In the genomic region with DNA sequence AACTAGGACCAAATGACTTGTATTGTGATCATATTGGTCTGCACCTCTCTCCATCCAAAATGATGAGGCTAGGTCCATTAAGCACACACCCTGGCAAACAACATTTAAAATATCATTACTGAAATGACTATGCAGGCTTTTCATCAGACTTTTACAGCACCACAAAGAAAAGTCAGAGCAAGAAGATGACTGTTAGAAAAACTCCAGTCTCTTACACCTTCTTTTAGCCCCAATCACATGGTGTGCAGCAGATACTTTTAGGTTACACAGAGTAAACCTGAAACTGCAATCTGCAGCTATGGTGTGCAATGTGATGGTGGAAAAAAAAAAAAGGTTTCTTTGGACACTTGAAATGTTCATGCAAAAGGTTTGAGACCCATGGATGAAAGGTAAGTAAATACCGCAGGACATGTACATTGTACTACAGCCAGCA, we compare ENCODE assay signal across 11 cellular contexts. TPM values are rescaled to one million over a fixed set of nuclear protein-coding genes. Genes with fewer than 3 reads are reported as not detected.
A peak's percentile ranks its signal among the peaks of the same experiment; 100 is the strongest.
DNase-seq lines count a peak whose midpoint lies in the region; ATAC-seq, FAIRE-seq and TF ChIP-seq lines count a peak whose summit lies in the region.
"Had no signal": no experiment of that assay in that cellular context is flagged by ENCODE, and none has a peak within 500 bp of the region (broad histone marks: within the 10 kb centered on the region; RNA-seq: fewer than 3 reads in every experiment).

No MANE protein-coding gene starts in this region.

- no peak for TF ChIP-seq CTCF in GM20000 (IDR thresholded peaks at IDR 0.05; ENCODE audit: extremely low read depth, missing control alignments)

- H3K27ac Mint-ChIP-seq in activated T-helper 2 cell treated with anti-CD3 and anti-CD28 coated beads, Interferon-gamma antibody, Interleukin-2, Interleukin-4, amounts not matched to agents 10 μg/mL and 5 μg/mL and 100 μg/mL, durations not matched to agents 14 hours and 24 hours and 36 hours: peak overlapping the region; percentile 85

- WGBS in aorta, 2 donors: 73% methylated on average over 1 of the region's 1 CpG

- H3K27ac ChIP-seq in aorta (ENCODE audit: low read depth in 1 of 2, low read length in 2 of 2): no peak overlapping the region

- ATAC-seq in GM18511 (IDR thresholded peaks at IDR 0.05; ENCODE audit: unreplicated experiment): peak; percentile 79
- ATAC-seq in HG03108 (IDR thresholded peaks at IDR 0.05; ENCODE audit: unreplicated experiment): peak; percentile 74
- ATAC-seq in aorta (ENCODE audit: low FRiP score): no peak
- ATAC-seq in sciatic nerve: no peak

- no peaks in the 10 kb centered on the region for H3K36me3 Mint-ChIP-seq in activated T-helper 2 cell treated with anti-CD3 and anti-CD28 coated beads, Interferon-gamma antibody, Interleukin-2, Interleukin-4, amounts not matched to agents 10 μg/mL and 5 μg/mL and 100 μg/mL, durations not matched to agents 14 hours and 24 hours and 36 hours (ENCODE audit: low read depth)

- no peaks in the 10 kb centered on the region for H3K9me3 ChIP-seq in aorta (ENCODE audit: control insufficient read depth, low read length)
- H3K9me3 ChIP-seq: thyroid gland had no signal

- H3K4me3 ChIP-seq in aorta (ENCODE audit: low read length in 2 of 2): no peak overlapping the region
- H3K4me3 ChIP-seq: thyroid gland had no signal

- no peaks in the 10 kb centered on the region for H3K27me3 ChIP-seq in aorta (ENCODE audit: control insufficient read depth in 1 of 2, insufficient read depth in 2 of 2, low read length in 1 of 2)
- H3K27me3 ChIP-seq: thyroid gland had no signal

- no peak for FAIRE-seq in HTR-8/SVneo (lab: Jason Lieb, UNC)

- no peaks in the 10 kb centered on the region for H3K27me3 Mint-ChIP-seq in activated T-helper 2 cell treated with anti-CD3 and anti-CD28 coated beads, Interferon-gamma antibody, Interleukin-2, Interleukin-4, amounts not matched to agents 10 μg/mL and 5 μg/mL and 100 μg/mL, durations not matched to agents 14 hours and 24 hours and 36 hours (ENCODE audit: low read depth)

- peak; percentile 76 for DNase-seq in GM20000 (ENCODE audit: low spot score)
- DNase-seq in activated T-helper 2 cell treated with anti-CD3 and anti-CD28 coated beads, Interferon-gamma antibody, Interleukin-2, Interleukin-4, amounts not matched to agents 10 μg/mL and 5 μg/mL and 100 μg/mL, durations not matched to agents 14 hours and 24 hours and 36 hours (ENCODE audit: low spot score): no peak
- no peak for DNase-seq in NCI-H187 (lab: John Stamatoyannopoulos, UW)
- no peak for DNase-seq in aorta
- no peak for DNase-seq in sciatic nerve (ENCODE audit: low spot score)
- no peak for DNase-seq in HTR-8/SVneo (ENCODE audit: insufficient read length, low spot score)
- DNase-seq: cortex of kidney, NCI-H1694, thyroid gland had no signal

- H3K4me1 Mint-ChIP-seq in activated T-helper 2 cell treated with anti-CD3 and anti-CD28 coated beads, Interferon-gamma antibody, Interleukin-2, Interleukin-4, amounts not matched to agents 10 μg/mL and 5 μg/mL and 100 μg/mL, durations not matched to agents 14 hours and 24 hours and 36 hours (ENCODE audit: low read depth): peaks cover 50% of the 10 kb centered on the region

- no peaks in the 10 kb centered on the region for H3K4me1 ChIP-seq in aorta (ENCODE audit: control insufficient read depth in 1 of 2, insufficient read depth in 2 of 2, low read length in 2 of 2)

- H3K36me3 ChIP-seq in aorta (ENCODE audit: control insufficient read depth in 1 of 2, insufficient read depth in 2 of 2, low read length in 1 of 2): no peaks in the 10 kb centered on the region
- H3K36me3 ChIP-seq: thyroid gland had no signal

- H3K4me3 Mint-ChIP-seq in activated T-helper 2 cell treated with anti-CD3 and anti-CD28 coated beads, Interferon-gamma antibody, Interleukin-2, Interleukin-4, amounts not matched to agents 10 μg/mL and 5 μg/mL and 100 μg/mL, durations not matched to agents 14 hours and 24 hours and 36 hours (ENCODE audit: low read depth): no peak overlapping the region

- no peaks in the 10 kb centered on the region for H3K9me3 Mint-ChIP-seq in activated T-helper 2 cell treated with anti-CD3 and anti-CD28 coated beads, Interferon-gamma antibody, Interleukin-2, Interleukin-4, amounts not matched to agents 10 μg/mL and 5 μg/mL and 100 μg/mL, durations not matched to agents 14 hours and 24 hours and 36 hours

- intact Hi-C loops in activated T-helper 2 cell treated with anti-CD3 and anti-CD28 coated beads, Interferon-gamma antibody, Interleukin-2, Interleukin-4, amounts not matched to agents 10 μg/mL and 5 μg/mL and 100 μg/mL, durations not matched to agents 14 hours and 24 hours and 36 hours (cut with micrococcal nuclease): loop anchor here (1.0 to 10.0 kb wide), 7 partner anchors 54 to 983 kb away; no protein-coding TSS in a partner anchor
- intact Hi-C loops in aorta (cut with DNase I): loop anchor here in 1 of 2 donors (10.0 kb wide), 1 partner anchor 119 kb away; no protein-coding TSS in a partner anchor
- intact Hi-C loops in sciatic nerve (cut with DNase I): loop anchor here (5.0 kb wide), 1 partner anchor 722 kb away; no protein-coding TSS in a partner anchor

RNA-seq across cellular contexts. Expression of gene POLI, which starts 5.4 kb away (rescaled TPM):
- 11.8 and 14.1 TPM in 2 replicates for total RNA-seq in activated T-helper 2 cell treated with anti-CD3 and anti-CD28 coated beads, Interferon-gamma antibody, Interleukin-2, Interleukin-4, amounts not matched to agents 10 μg/mL and 5 μg/mL and 100 μg/mL, durations not matched to agents 14 hours and 24 hours and 36 hours
- 10 to 100 TPM; 31.6 to 45.6 TPM for total RNA-seq in aorta
- polyA plus RNA-seq in aorta: 10 to 100 TPM; 14.4 to 33.9 TPM
- 58.3 TPM for total RNA-seq in sciatic nerve

RNA-seq across cellular contexts. Expression of gene MBD2, which starts 39.5 kb away (rescaled TPM):
- total RNA-seq in activated T-helper 2 cell treated with anti-CD3 and anti-CD28 coated beads, Interferon-gamma antibody, Interleukin-2, Interleukin-4, amounts not matched to agents 10 μg/mL and 5 μg/mL and 100 μg/mL, durations not matched to agents 14 hours and 24 hours and 36 hours: 165 and 196 TPM in 2 replicates
- total RNA-seq in aorta: 10 to 100 TPM; 74.3 to 92.6 TPM
- 10 to 100 TPM; 34.9 to 70.5 TPM for polyA plus RNA-seq in aorta
- total RNA-seq in sciatic nerve: 86.8 TPM

Comparison
In these comparisons a context has a peak if more than half of its experiments do, and no peak if none do; other contexts are left out.
1. ATAC-seq: peak in GM18511 (single experiment) and HG03108 (single experiment); none in aorta (single experiment) and sciatic nerve (single experiment).